ENCODE assay signal across 13 cellular contexts in the genomic region with DNA sequence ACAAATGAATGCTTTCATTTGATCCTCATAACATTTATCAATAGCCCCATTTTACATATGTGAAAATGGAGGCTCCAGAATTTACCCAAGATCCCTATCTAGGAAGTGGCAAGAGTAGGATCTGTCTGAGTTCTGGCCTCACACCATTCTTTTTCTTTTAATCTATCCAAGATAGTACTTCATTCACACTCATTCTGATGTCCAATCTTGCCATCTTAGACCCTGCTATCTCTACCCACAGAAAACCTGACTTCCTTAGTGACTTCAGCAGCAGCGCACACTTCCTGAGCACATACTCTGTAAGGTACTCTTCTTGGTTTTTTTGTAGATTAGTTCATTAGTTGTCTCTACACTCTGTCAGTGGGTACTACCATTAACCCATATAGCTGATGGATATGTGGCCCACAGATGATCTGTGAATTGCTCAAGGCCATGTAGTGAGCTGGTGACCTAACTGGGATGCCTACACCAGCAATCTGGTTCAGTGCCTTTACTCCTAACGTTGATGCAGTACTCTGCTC. TPM values are rescaled to one million over a fixed set of nuclear protein-coding genes. Genes with fewer than 3 reads are reported as not detected.
A peak's percentile ranks its signal among the peaks of the same experiment; 100 is the strongest.
DNase-seq lines count a peak whose midpoint lies in the region; ATAC-seq, FAIRE-seq and TF ChIP-seq lines count a peak whose summit lies in the region.
"Had no signal": no experiment of that assay in that cellular context is flagged by ENCODE, and none has a peak within 500 bp of the region (broad histone marks: within the 10 kb centered on the region; RNA-seq: fewer than 3 reads in every experiment).

No MANE protein-coding gene starts in this region.

- peaks cover 78% of the 10 kb centered on the region for H4K20me1 ChIP-seq in PC-9 (ENCODE audit: insufficient read depth)

- H3K4me1 Mint-ChIP-seq in endothelial cell (ENCODE audit: unreplicated experiment): peaks cover 70% of the 10 kb centered on the region

- H3K36me3 Mint-ChIP-seq in endothelial cell (ENCODE audit: low read depth, unreplicated experiment): peaks cover 13% of the 10 kb centered on the region

- H3K9me2 ChIP-seq in PC-9 (ENCODE audit: insufficient read depth): no peaks in the 10 kb centered on the region
- H3K9me2 ChIP-seq: SK-N-SH had no signal

- H3K9me3 ChIP-seq in small intestine (ENCODE audit: control insufficient read depth, low read depth) (no peaks in the 10 kb centered on the region), PC-9 (ENCODE audit: insufficient read depth, low read depth) (no peaks in the 10 kb centered on the region)
- H3K9me3 ChIP-seq: SK-N-SH had no signal

- TF ChIP-seq CTCF in RWPE1 (conservative IDR thresholded peaks at IDR 0.05; ENCODE audit: low read depth) (no peak), endothelial cell (IDR thresholded peaks at IDR 0.05; ENCODE audit: unreplicated experiment) (no peak), PC-9 (conservative IDR thresholded peaks at IDR 0.05) (no peak)

- H3K27me3 ChIP-seq in small intestine (ENCODE audit: control insufficient read depth in 2 of 2, insufficient read depth in 2 of 2, low read length in 2 of 2): no peaks in the 10 kb centered on the region
- H3K27me3 ChIP-seq in PC-9 (ENCODE audit: insufficient read depth, low read depth): no peaks in the 10 kb centered on the region

- CTCF ChIA-PET in RWPE1 (lab: Yijun Ruan, JAX) (interaction anchor here (0.6 to 1.5 kb wide), 2 partner anchors 12 to 50 kb away, joined by 5 to 6 read pairs; no protein-coding TSS in a partner anchor), PC-9 (lab: Charles Lee) (interaction anchor here (0.6 to 0.9 kb wide), 2 partner anchors 50 to 345 kb away, joined by 4 to 10 read pairs; no protein-coding TSS in a partner anchor)

- H2AFZ ChIP-seq in PC-9: no peak overlapping the region

- H3K4me3 ChIP-seq in small intestine (ENCODE audit: low read depth in 1 of 2, low read length in 2 of 2): no peak overlapping the region
- no peak overlapping the region for H3K4me3 ChIP-seq in PC-9

- FAIRE-seq in small intestine (lab: Jason Lieb, UNC): no peak
- FAIRE-seq: G401.6 had no signal

- H3K27ac Mint-ChIP-seq in endothelial cell (ENCODE audit: unreplicated experiment): peak overlapping the region; percentile 95

- no peak overlapping the region for H3K4me2 ChIP-seq in PC-9

- POLR2A ChIA-PET in RWPE1 (lab: Yijun Ruan, JAX; ENCODE audit: low non-redundant PET): interaction anchor here (0.5 kb wide), 1 partner anchor 112 kb away, joined by 3 read pairs; no protein-coding TSS in a partner anchor
- POLR2A ChIA-PET in PC-9 (lab: Charles Lee; ENCODE audit: unreplicated experiment): no interaction called here

- H3K4me1 ChIP-seq in small intestine (ENCODE audit: control insufficient read depth in 2 of 2, insufficient read depth in 1 of 2, low read depth in 1 of 2, low read length in 1 of 2): peaks cover 19 to 21% of the 10 kb centered on the region in 2 donors
- peaks cover 17% of the 10 kb centered on the region for H3K4me1 ChIP-seq in PC-9 (replicated peaks; ENCODE audit: insufficient read depth)

- peaks cover 11% of the 10 kb centered on the region for H3K27me3 Mint-ChIP-seq in endothelial cell (ENCODE audit: unreplicated experiment)

- WGBS in small intestine, 3 donors: 54 to 56% (median 55%) methylated on average over 2 of the region's 2 CpGs

- H3K9me3 Mint-ChIP-seq in endothelial cell (ENCODE audit: unreplicated experiment): no peaks in the 10 kb centered on the region

- H3F3A ChIP-seq in PC-9 (ENCODE audit: insufficient read depth, low read depth): peaks cover 69% of the 10 kb centered on the region

- no peak overlapping the region for H3K4me3 Mint-ChIP-seq in endothelial cell (ENCODE audit: unreplicated experiment)

- H3K27ac ChIP-seq in RWPE1 (peak overlapping the region; percentile 77; the same call in 1 of the 2 replicates), small intestine (ENCODE audit: low read depth in 1 of 2, low read length in 1 of 2) (peak overlapping the region; percentile 59 to 92), PC-9 (no peak overlapping the region)

- DNase-seq in GF-D8 (lab: John Stamatoyannopoulos, UW) (peak; percentile 27), RWPE1 (ENCODE audit: low spot score) (no peak), endothelial cell (ENCODE audit: low spot score) (no peak), small intestine (no peak), PC-9 (no peak)
- DNase-seq: activated gamma-delta T cell treated with Interleukin-2 at 50 U/mL for 16 hours, NCI-H1436 treated with DMSO at 0.1 percent for 48 hours had no signal

- H3K36me3 ChIP-seq in small intestine (ENCODE audit: control insufficient read depth in 2 of 2, insufficient read depth in 2 of 2, low read length in 2 of 2) (peaks cover 0 to 3% of the 10 kb centered on the region in 2 donors), PC-9 (ENCODE audit: low read depth) (peaks cover 51% of the 10 kb centered on the region)

- intact Hi-C loops in PC-9 (cut with micrococcal nuclease; ENCODE audit: unreplicated experiment): no loop called here

- H3K79me2 ChIP-seq in PC-9 (ENCODE audit: low read depth): peaks cover 97% of the 10 kb centered on the region

- no peak for ATAC-seq in GM19455 (IDR thresholded peaks at IDR 0.05; ENCODE audit: unreplicated experiment)
- no peak for ATAC-seq in HG02623 (IDR thresholded peaks at IDR 0.05; ENCODE audit: unreplicated experiment)
- no peak for ATAC-seq in GM18858 (IDR thresholded peaks at IDR 0.05; ENCODE audit: unreplicated experiment)

- BruUV-seq in PC-9 (replicated peaks; lab: Mats Ljungman, UMichigan): no TSS peak

RNA-seq across cellular contexts. Expression of a gene that starts 36.3 kb away (rescaled TPM):
- total RNA-seq in endothelial cell (ENCODE audit: unreplicated experiment) (not detected), PC-9 (2021) (not detected in 2 replicates)
- 1 to 10 TPM in 1 of 3 donors, not detected in 2; 3.7 TPM for polyA plus RNA-seq in small intestine
- total RNA-seq: myocyte had no signal

RNA-seq across cellular contexts. Expression of a gene that starts 48.7 kb away (rescaled TPM):
- total RNA-seq in endothelial cell (ENCODE audit: unreplicated experiment) (52.9 TPM), PC-9 (2021) (125 and 129 TPM in 2 replicates)
- 100 to 1,000 TPM in 1 of 3 donors, 10 to 100 TPM in 2; 79.7 to 160 (median 92.8) TPM for polyA plus RNA-seq in small intestine
